Comparison of ENCODE assay signal across 23 cellular contexts in the genomic region with DNA sequence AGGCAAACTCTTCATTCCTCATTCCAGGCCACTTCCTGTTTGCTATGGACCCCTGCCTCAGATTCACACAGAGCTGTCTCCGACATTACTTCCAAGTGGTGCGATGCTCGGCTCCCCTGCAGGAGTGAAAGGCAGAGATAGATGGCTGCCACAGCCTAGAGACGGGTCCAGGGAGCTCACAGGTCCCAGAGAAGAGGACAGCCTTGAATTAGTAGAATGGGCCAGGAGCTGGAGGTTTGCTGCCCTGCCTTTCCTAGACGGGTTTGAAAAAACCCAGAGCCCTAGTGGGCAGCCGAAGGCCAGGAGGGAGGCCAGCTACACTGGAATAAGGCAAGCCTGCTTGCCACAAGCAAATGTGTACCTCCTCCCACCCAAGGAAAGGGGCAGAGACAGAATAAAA. TPM values are rescaled to one million over a fixed set of nuclear protein-coding genes. Genes with fewer than 3 reads are reported as not detected.
DNase-seq lines count a peak whose midpoint lies in the region; ATAC-seq and TF ChIP-seq lines count a peak whose summit lies in the region.
"Had no signal": no experiment of that assay in that cellular context is flagged by ENCODE, and none has a peak within 500 bp of the region (broad histone marks: within the 10 kb centered on the region; RNA-seq: fewer than 3 reads in every experiment).

No MANE protein-coding gene starts in this region.

- intact Hi-C loops in activated CD4-positive, alpha-beta memory T cell treated with anti-CD3 and anti-CD28 coated beads for 36 hours (cut with micrococcal nuclease): no loop called here

- no peak overlapping the region for H3K27ac ChIP-seq in SK-N-SH (ENCODE audit: low read depth in 2 of 2, low read length in 1 of 2)
- H3K27ac ChIP-seq in GM23338 (ENCODE audit: low read depth): no peak overlapping the region
- H3K27ac ChIP-seq in neural progenitor cell: no peak overlapping the region

- no peaks in the 10 kb centered on the region; the same call in 2 of the 3 replicates for H3K36me3 Mint-ChIP-seq in GM23338 (ENCODE audit: low read depth)
- peaks cover 4% of the 10 kb centered on the region for H3K36me3 Mint-ChIP-seq in endothelial cell (ENCODE audit: low read depth, unreplicated experiment)
- H3K36me3 Mint-ChIP-seq in neural progenitor cell: peaks cover 2% of the 10 kb centered on the region
- H3K36me3 Mint-ChIP-seq in activated CD4-positive, alpha-beta memory T cell treated with anti-CD3 and anti-CD28 coated beads for 36 hours: no peaks in the 10 kb centered on the region
- H3K36me3 Mint-ChIP-seq: CD4-positive, CD25-positive, alpha-beta regulatory T cell had no signal

- POLR2A ChIA-PET in SK-N-SH (lab: Yijun Ruan, JAX): no interaction called here
- POLR2A ChIA-PET in activated CD4-positive, alpha-beta memory T cell treated with anti-CD3 and anti-CD28 coated beads for 36 hours (lab: Charles Lee): interaction anchor here (1.5 kb wide), 1 partner anchor 24 kb away, joined by 5 read pairs; no protein-coding TSS in a partner anchor

- no peak overlapping the region for H3K4me3 ChIP-seq in SK-N-SH (ENCODE audit: low read depth in 2 of 2, low read length in 1 of 2)
- H3K4me3 ChIP-seq in GM23338: no peak overlapping the region
- no peak overlapping the region for H3K4me3 ChIP-seq in neural progenitor cell
- H3K4me3 ChIP-seq: GM12878 had no signal

- H3F3A ChIP-seq in SK-N-SH (replicated peaks; ENCODE audit: insufficient read depth): no peaks in the 10 kb centered on the region
- peaks cover 8% of the 10 kb centered on the region; the same call in 1 of the 2 replicates for H3F3A ChIP-seq in GM23338 (replicated peaks; ENCODE audit: low read depth)
- peaks cover 20% of the 10 kb centered on the region for H3F3A ChIP-seq in neural progenitor cell (ENCODE audit: low read depth)

- no peaks in the 10 kb centered on the region for H3K9me2 ChIP-seq in SK-N-SH
- H3K9me2 ChIP-seq in GM23338 (ENCODE audit: insufficient read depth): no peaks in the 10 kb centered on the region

- H3K9me3 ChIP-seq in SK-N-SH: no peaks in the 10 kb centered on the region
- no peaks in the 10 kb centered on the region for H3K9me3 ChIP-seq in neural progenitor cell (ENCODE audit: low read depth)

- DNase-seq in SK-N-SH: peak; percentile 17
- no peak for DNase-seq in GM23338 (ENCODE audit: low spot score)
- DNase-seq in endothelial cell (ENCODE audit: low spot score): no peak
- no peak for DNase-seq in neural progenitor cell (ENCODE audit: low spot score)
- DNase-seq in C1 segment of cervical spinal cord (lab: John Stamatoyannopoulos, UW): no peak
- DNase-seq in activated CD4-positive, alpha-beta memory T cell treated with anti-CD3 and anti-CD28 coated beads for 36 hours: no peak
- no peak for DNase-seq in NCI-H2196 treated with DMSO at 0.1 percent for 48 hours (lab: John Stamatoyannopoulos, UW; ENCODE audit: unreplicated experiment)
- DNase-seq: 8988T; CD4-positive, CD25-positive, alpha-beta regulatory T cell; COR-L47; DMS153; EL; MM.1S; NCI-H1092; NCI-H1436 treated with DMSO at 0.1 percent for 48 hours; NCI-H2029; NCI-H2171 treated with DMSO at 0.1 percent for 48 hours had no signal

- H3K9me3 Mint-ChIP-seq in GM23338 (no peaks in the 10 kb centered on the region; the same call in 2 of the 3 replicates), endothelial cell (ENCODE audit: unreplicated experiment) (no peaks in the 10 kb centered on the region), neural progenitor cell (peaks cover 5% of the 10 kb centered on the region)
- no peaks in the 10 kb centered on the region for H3K9me3 Mint-ChIP-seq in activated CD4-positive, alpha-beta memory T cell treated with anti-CD3 and anti-CD28 coated beads for 36 hours

- no peak for TF ChIP-seq EP300 in SK-N-SH (IDR thresholded peaks at IDR 0.05; ENCODE audit: borderline replicate concordance in 1 of 2, low read depth in 1 of 2, low read length in 1 of 2)

- H3K9ac ChIP-seq in SK-N-SH: no peak overlapping the region
- no peak overlapping the region for H3K9ac ChIP-seq in neural progenitor cell

- peaks cover 36% of the 10 kb centered on the region for H3K27me3 Mint-ChIP-seq in GM23338 (ENCODE audit: insufficient read depth, low read depth, poor library complexity)
- H3K27me3 Mint-ChIP-seq in endothelial cell (ENCODE audit: unreplicated experiment): peaks cover 13% of the 10 kb centered on the region
- H3K27me3 Mint-ChIP-seq in neural progenitor cell (ENCODE audit: insufficient read depth, low read depth): peaks cover 44% of the 10 kb centered on the region
- peaks cover 49% of the 10 kb centered on the region for H3K27me3 Mint-ChIP-seq in activated CD4-positive, alpha-beta memory T cell treated with anti-CD3 and anti-CD28 coated beads for 36 hours

- TF ChIP-seq RAD21 in SK-N-SH (IDR thresholded peaks at IDR 0.05; ENCODE audit: low read length): no peak

- H3K27me3 ChIP-seq in SK-N-SH (ENCODE audit: insufficient read depth) (peaks cover 29% of the 10 kb centered on the region), GM23338 (ENCODE audit: insufficient read depth) (peaks cover 59% of the 10 kb centered on the region), neural progenitor cell (peaks cover 79% of the 10 kb centered on the region)

- H3K4me2 ChIP-seq in SK-N-SH (no peak overlapping the region), GM23338 (peak overlapping the region; percentile 93), neural progenitor cell (no peak overlapping the region)

- no peak for TF ChIP-seq CTCF in SK-N-SH (IDR thresholded peaks at IDR 0.05)
- no peak for TF ChIP-seq CTCF in GM23338 (conservative IDR thresholded peaks at IDR 0.05; ENCODE audit: low read depth in 2 of 2)
- no peak for TF ChIP-seq CTCF in endothelial cell (IDR thresholded peaks at IDR 0.05; ENCODE audit: unreplicated experiment)
- no peak for TF ChIP-seq CTCF in neural progenitor cell (IDR thresholded peaks at IDR 0.05)

- 74% methylated on average over 5 of the region's 6 CpGs for WGBS in SK-N-SH (ENCODE audit: low lambda C conversion rate)

- H3K4me1 ChIP-seq in SK-N-SH (ENCODE audit: control insufficient read depth in 1 of 2, insufficient read depth in 2 of 2, low read depth in 1 of 2, low read length in 1 of 2): peaks cover 0 to 11% of the 10 kb centered on the region in 2 experiments; a peak in 1 of 4 replicates
- peaks cover 5% of the 10 kb centered on the region; the same call in 1 of the 2 replicates for H3K4me1 ChIP-seq in GM23338 (ENCODE audit: insufficient read depth)
- peaks cover 4% of the 10 kb centered on the region for H3K4me1 ChIP-seq in neural progenitor cell

- H3K36me3 ChIP-seq in SK-N-SH (replicated peaks in 1 of 2; ENCODE audit: control insufficient read depth in 1 of 2, insufficient read depth in 2 of 2, low read length in 1 of 2) (no peaks in the 10 kb centered on the region), GM23338 (ENCODE audit: insufficient read depth) (no peaks in the 10 kb centered on the region), neural progenitor cell (no peaks in the 10 kb centered on the region)

- H3K4me3 Mint-ChIP-seq in GM23338 (peak overlapping the region; percentile 77), endothelial cell (ENCODE audit: unreplicated experiment) (peak overlapping the region; percentile 85), neural progenitor cell (peak overlapping the region; percentile 80)
- H3K4me3 Mint-ChIP-seq in activated CD4-positive, alpha-beta memory T cell treated with anti-CD3 and anti-CD28 coated beads for 36 hours: no peak overlapping the region

- H3K27ac Mint-ChIP-seq in GM23338 (no peak overlapping the region), endothelial cell (ENCODE audit: unreplicated experiment) (no peak overlapping the region), neural progenitor cell (no peak overlapping the region)
- no peak overlapping the region for H3K27ac Mint-ChIP-seq in activated CD4-positive, alpha-beta memory T cell treated with anti-CD3 and anti-CD28 coated beads for 36 hours

- H3K4me1 Mint-ChIP-seq in GM23338 (peaks cover 13% of the 10 kb centered on the region), endothelial cell (ENCODE audit: unreplicated experiment) (peaks cover 7% of the 10 kb centered on the region), neural progenitor cell (peaks cover 8% of the 10 kb centered on the region)
- peaks cover 2% of the 10 kb centered on the region for H3K4me1 Mint-ChIP-seq in activated CD4-positive, alpha-beta memory T cell treated with anti-CD3 and anti-CD28 coated beads for 36 hours (ENCODE audit: low read depth)

- ATAC-seq in SK-N-SH treated with all-trans-retinoic acid at 6 μM for 48 hours (no peak), GM23338 (no peak)
- ATAC-seq: GM12878, Panc1 had no signal

- CTCF ChIA-PET in SK-N-SH (lab: Yijun Ruan, JAX): no interaction called here
- CTCF ChIA-PET in activated CD4-positive, alpha-beta memory T cell treated with anti-CD3 and anti-CD28 coated beads for 36 hours (lab: Charles Lee): interaction anchor here (1.0 kb wide), 1 partner anchor 85 kb away, joined by 3 read pairs; no protein-coding TSS in a partner anchor

- no peaks in the 10 kb centered on the region for H4K20me1 ChIP-seq in SK-N-SH (ENCODE audit: insufficient read depth)
- no peaks in the 10 kb centered on the region for H4K20me1 ChIP-seq in GM23338 (replicated peaks; ENCODE audit: insufficient read depth)
- no peaks in the 10 kb centered on the region for H4K20me1 ChIP-seq in neural progenitor cell (ENCODE audit: low read depth)

- H3K79me2 ChIP-seq in SK-N-SH (ENCODE audit: insufficient read depth) (no peaks in the 10 kb centered on the region), GM23338 (replicated peaks; ENCODE audit: insufficient read depth) (no peaks in the 10 kb centered on the region), neural progenitor cell (ENCODE audit: low read depth) (no peaks in the 10 kb centered on the region)

- H2AFZ ChIP-seq in SK-N-SH (ENCODE audit: low read depth): no peak overlapping the region
- no peak overlapping the region for H2AFZ ChIP-seq in GM23338
- H2AFZ ChIP-seq in neural progenitor cell (replicated peaks): no peak overlapping the region

TF ChIP-seq in SK-N-SH treated with all-trans-retinoic acid at 6 μM for 48 hours, 23 proteins besides CTCF, POLR2A, EP300 and RAD21 (continues in another document):
- TF ChIP-seq SNAI2 (CRISPR knock-in tag; IDR thresholded peaks at IDR 0.05) (no peak), ZC3H10 (CRISPR knock-in tag; IDR thresholded peaks at IDR 0.05) (no peak), GLIS3 (CRISPR knock-in tag; IDR thresholded peaks at IDR 0.05) (no peak)

TF ChIP-seq in GM23338, 12 proteins besides CTCF, POLR2A, EP300 and RAD21 (continues in another document):
- no peak for TF ChIP-seq EZH2 (IDR thresholded peaks at IDR 0.05; ENCODE audit: low read depth, unreplicated experiment)
- TF ChIP-seq ZNF331 (CRISPR knock-in tag; IDR thresholded peaks at IDR 0.05; ENCODE audit: low read depth): no peak
- TF ChIP-seq POLR2AphosphoS5 (IDR thresholded peaks at IDR 0.05; ENCODE audit: low read depth): no peak

RNA-seq across cellular contexts. Expression of a gene that starts 1.8 kb away (rescaled TPM):
- polyA plus RNA-seq in SK-N-SH (2012; rRNA removed) (not detected in 2 replicates), GM23338 (2016; fragmentation: Nextera tagmentation; extraction: Ambion mirVana) (1.6 and 1.7 TPM in 2 replicates)
- under 0.01 TPM in 1 of 2 replicates, not detected in the other for polyA plus RNA-seq in SK-N-SH (2012; cell fraction: cytosol; rRNA removed)
- polyA plus RNA-seq in SK-N-SH (2012; cell fraction: nucleus; rRNA removed): not detected in 2 replicates
- 1.5 and 2.9 TPM in 2 replicates for total RNA-seq in GM23338 (2014; rRNA removed; shearing (Covaris generic))
- total RNA-seq in endothelial cell (ENCODE audit: unreplicated experiment) (0.62 TPM), neural progenitor cell (ENCODE audit: low replicate concordance) (0.77 and 2.5 TPM in 2 replicates)
- total RNA-seq in activated CD4-positive, alpha-beta memory T cell treated with anti-CD3 and anti-CD28 coated beads for 36 hours: not detected
- total RNA-seq: CD4-positive, CD25-positive, alpha-beta regulatory T cell; LHCN-M2; NCI-H460 had no signal
- polyA plus RNA-seq: AG04450; CD4-positive, CD25-positive, alpha-beta regulatory T cell; GM12878 had no signal
